16 cellular contexts compared by ENCODE assay signal in genomic region chr16:85425061-85425662, GRCh38.
DNase-seq lines count a peak whose midpoint lies in the region; ATAC-seq, FAIRE-seq and TF ChIP-seq lines count a peak whose summit lies in the region.
"Had no signal": no experiment of that assay in that cellular context is flagged by ENCODE, and none has a peak within 500 bp of the region (broad histone marks: within the 10 kb centered on the region; RNA-seq: fewer than 3 reads in every experiment).

No MANE protein-coding gene starts in this region.

- H2AK9ac ChIP-seq in IMR-90 (replicated peaks; ENCODE audit: low read depth, low read length, poor library complexity) = peak overlapping the region; percentile 70

- no peak overlapping the region for H4K5ac ChIP-seq in IMR-90 (ENCODE audit: low read depth, low read length)

- TF ChIP-seq POLR2A in IMR-90 (IDR thresholded peaks at IDR 0.05; ENCODE audit: low read depth, low read length) = no peak
- no peak for TF ChIP-seq POLR2A in body of pancreas (IDR thresholded peaks at IDR 0.05)

- TF ChIP-seq CTCF in IMR-90 (conservative IDR thresholded peaks at IDR 0.05; ENCODE audit: low read depth, low read length) (no peak), body of pancreas (IDR thresholded peaks at IDR 0.05) (no peak), pancreas (IDR thresholded peaks at IDR 0.05) (no peak), PC-3 (conservative IDR thresholded peaks at IDR 0.05; ENCODE audit: low read depth, low read length) (no peak)

- H4K91ac ChIP-seq in IMR-90 (ENCODE audit: insufficient read depth, low read depth, low read length) = no peak overlapping the region

- H3K4me1 ChIP-seq in IMR-90 (ENCODE audit: control insufficient read depth, insufficient read depth, low read length) (no peaks in the 10 kb centered on the region), body of pancreas (peaks cover 52% of the 10 kb centered on the region), pancreas (peaks cover 17 to 31% (median 29%) of the 10 kb centered on the region in 3 donors), PC-3 (ENCODE audit: insufficient read depth, low read length) (no peaks in the 10 kb centered on the region)

- H3K27me3 Mint-ChIP-seq in activated T-cell treated with anti-CD3 and anti-CD28 coated beads, Interleukin-2, amount 50 U/mL, for 24 hours = no peaks in the 10 kb centered on the region

- in situ Hi-C loops in IMR-90 (cut with MboI; ENCODE audit: low sequenced_read_pairs) (no loop called here), KBM-7 (cut with MboI; ENCODE audit: low pct_unique_long_range_greater_than_20kb, low sequenced_read_pairs) (no loop called here)

- H4K20me1 ChIP-seq in IMR-90 (ENCODE audit: insufficient read depth, low read length) (peaks cover 53% of the 10 kb centered on the region), PC-3 (ENCODE audit: low read length) (no peaks in the 10 kb centered on the region)

- no peak overlapping the region for H2AK5ac ChIP-seq in IMR-90 (ENCODE audit: low read depth, low read length)

- H3K9ac ChIP-seq in IMR-90 (ENCODE audit: low read depth, low read length) = no peak overlapping the region
- H3K9ac ChIP-seq in PC-3 (ENCODE audit: low read length) = no peak overlapping the region

- BruUV-seq in IMR-90 (replicated peaks; lab: Mats Ljungman, UMichigan) (no TSS peak), PC-3 (replicated peaks; lab: Mats Ljungman, UMichigan) (no TSS peak)

- ATAC-seq in IMR-90 (ENCODE audit: low read depth) (no peak), body of pancreas (no peak), pancreas (no peak), GM18511 (IDR thresholded peaks at IDR 0.05; ENCODE audit: unreplicated experiment) (no peak), PC-3 (no peak)

- H3K56ac ChIP-seq in IMR-90 (ENCODE audit: extremely low read depth, insufficient read depth, low read length) = no peak overlapping the region

- no peak overlapping the region for H3K23ac ChIP-seq in IMR-90 (ENCODE audit: low read depth, low read length)

- no peaks in the 10 kb centered on the region for H3K79me2 ChIP-seq in PC-3 (ENCODE audit: low read length)

- H3K9me3 ChIP-seq in IMR-90 (ENCODE audit: control insufficient read depth, insufficient read depth, low read length) (no peaks in the 10 kb centered on the region), body of pancreas (no peaks in the 10 kb centered on the region), pancreas (no peaks in the 10 kb centered on the region), PC-3 (ENCODE audit: low read length) (no peaks in the 10 kb centered on the region)
- H3K9me3 ChIP-seq: SJSA1, uterus had no signal

- no peak overlapping the region for H3K27ac Mint-ChIP-seq in activated T-cell treated with anti-CD3 and anti-CD28 coated beads, Interleukin-2, amount 50 U/mL, for 24 hours
- H3K27ac Mint-ChIP-seq: nephron; stimulated activated naive CD8-positive, alpha-beta T cell treated with anti-CD3 and anti-CD28 coated beads, Interleukin-15, Interleukin-2, amounts not matched to agents 100 ng/mL and 50 ng/mL, for 24 hours had no signal

- no peak for TF ChIP-seq RAD21 in IMR-90 (IDR thresholded peaks at IDR 0.05; ENCODE audit: low read length)

- H3K4me3 ChIP-seq in IMR-90 (ENCODE audit: insufficient read depth, low read depth, low read length) (no peak overlapping the region), body of pancreas (no peak overlapping the region), pancreas (no peak overlapping the region), PC-3 (ENCODE audit: low read length) (no peak overlapping the region)
- H3K4me3 ChIP-seq: SJSA1, uterus had no signal

- H3K79me1 ChIP-seq in IMR-90 (ENCODE audit: low read depth in 1 of 2, low read length in 2 of 2) = peaks cover 4 to 13% of the 10 kb centered on the region in 2 experiments

- peak; percentile 20 for DNase-seq in activated T-cell treated with anti-CD3 and anti-CD28 coated beads, Interleukin-2, amount 50 U/mL, for 24 hours
- DNase-seq in activated T-cell treated with anti-CD3 and anti-CD28 coated beads for 4 hours (no peak), IMR-90 (no peak), body of pancreas (peak; percentile 2 to 14 (median 8)), pancreas (peak; percentile 16 to 62 (median 27)), KBM-7 (no peak), PC-3 (no peak)
- DNase-seq: dermis blood vessel endothelial cell, hippocampal formation, small intestine had no signal

- 0 out of 2 replicates have a peak, but pooled peaks cover 3% of the 10 kb centered on the region for H3K9me1 ChIP-seq in IMR-90 (ENCODE audit: insufficient read depth, low read length)

- H3K14ac ChIP-seq in IMR-90 (replicated peaks; ENCODE audit: low read depth, low read length) = no peak overlapping the region

- no peak overlapping the region for H4K8ac ChIP-seq in IMR-90 (ENCODE audit: low read depth in 2 of 2, low read length in 2 of 2)

- no peak for FAIRE-seq in pancreas (lab: Jason Lieb, UNC)
- FAIRE-seq: small intestine had no signal

- H3K9me2 ChIP-seq in PC-3 (replicated peaks; ENCODE audit: low read length) = no peaks in the 10 kb centered on the region

- no peak overlapping the region for H2AFZ ChIP-seq in IMR-90 (replicated peaks; ENCODE audit: low read length, poor library complexity)
- H2AFZ ChIP-seq in PC-3 (ENCODE audit: low read length) = no peak overlapping the region

- no peaks in the 10 kb centered on the region for H3F3A ChIP-seq in PC-3 (ENCODE audit: low read length, unreplicated experiment)

- H3K4me2 ChIP-seq in IMR-90 (ENCODE audit: low read depth, low read length) = no peak overlapping the region
- H3K4me2 ChIP-seq in PC-3 (ENCODE audit: low read length) = no peak overlapping the region

- H2BK120ac ChIP-seq in IMR-90 (ENCODE audit: low read depth, low read length) = no peak overlapping the region

- H3K36me3 ChIP-seq in IMR-90 (ENCODE audit: control insufficient read depth, insufficient read depth, low read length) = peaks cover under 1% of the 10 kb centered on the region; the same call in 1 of the 2 replicates
- no peaks in the 10 kb centered on the region for H3K36me3 ChIP-seq in body of pancreas (replicated peaks in 1 of 2; ENCODE audit: insufficient read depth in 1 of 2, low read depth in 2 of 2)
- H3K36me3 ChIP-seq in pancreas = no peaks in the 10 kb centered on the region
- H3K36me3 ChIP-seq in PC-3 (ENCODE audit: low read depth, low read length) = no peaks in the 10 kb centered on the region
- H3K36me3 ChIP-seq: SJSA1, uterus had no signal

- CTCF ChIA-PET in IMR-90 (lab: Yijun Ruan, JAX) = no interaction called here
- CTCF ChIA-PET in PC-3 (lab: Charles Lee) = no interaction called here

- H3K4me3 Mint-ChIP-seq in activated T-cell treated with anti-CD3 and anti-CD28 coated beads, Interleukin-2, amount 50 U/mL, for 24 hours = no peak overlapping the region
- H3K4me3 Mint-ChIP-seq: nephron; stimulated activated naive CD8-positive, alpha-beta T cell treated with anti-CD3 and anti-CD28 coated beads, Interleukin-15, Interleukin-2, amounts not matched to agents 100 ng/mL and 50 ng/mL, for 24 hours had no signal

- 71% methylated on average over 6 of the region's 18 CpGs; no CpG with 5 or more reads in 1 of the 2 experiments for WGBS in IMR-90 (ENCODE audit: extremely low coverage in 2 of 2, insufficient read length in 1 of 2), 2 experiments
- WGBS in body of pancreas, 2 donors = 44 to 45% methylated on average over 7 to 18 of the region's 18 CpGs
- 42 to 52% methylated on average over 17 to 18 of the region's 18 CpGs for WGBS in pancreas, 2 donors

- POLR2A ChIA-PET in IMR-90 (lab: Charles Lee; ENCODE audit: unreplicated experiment) (no interaction called here), PC-3 (lab: Charles Lee; ENCODE audit: unreplicated experiment) (no interaction called here)

- H3K18ac ChIP-seq in IMR-90 (ENCODE audit: low read depth, low read length) = no peak overlapping the region

- intact Hi-C loops in IMR-90 (cut with micrococcal nuclease) = no loop called here
- intact Hi-C loops in body of pancreas (cut with DNase I) = loop anchor here (10.0 kb wide), 1 partner anchor 290 kb away; no protein-coding TSS in a partner anchor
- intact Hi-C loops in pancreas (cut with DNase I) = no loop called here
- intact Hi-C loops in PC-3 (cut with micrococcal nuclease) = loop anchor here (10.0 kb wide), 1 partner anchor 130 kb away; no protein-coding TSS in a partner anchor

- no peaks in the 10 kb centered on the region for H3K9me3 Mint-ChIP-seq in activated T-cell treated with anti-CD3 and anti-CD28 coated beads, Interleukin-2, amount 50 U/mL, for 24 hours
- H3K9me3 Mint-ChIP-seq: nephron; stimulated activated naive CD8-positive, alpha-beta T cell treated with anti-CD3 and anti-CD28 coated beads, Interleukin-15, Interleukin-2, amounts not matched to agents 100 ng/mL and 50 ng/mL, for 24 hours had no signal

- dilution Hi-C loops in IMR-90 (cut with HindIII; ENCODE audit: low sequenced_read_pairs, unreplicated experiment) = no loop called here

- H3K4ac ChIP-seq in IMR-90 (ENCODE audit: low read depth, low read length) = no peak overlapping the region

- H3K4me1 Mint-ChIP-seq in activated T-cell treated with anti-CD3 and anti-CD28 coated beads, Interleukin-2, amount 50 U/mL, for 24 hours (ENCODE audit: low read depth) = peaks cover 2% of the 10 kb centered on the region

- H3K27ac ChIP-seq in IMR-90 (ENCODE audit: insufficient read depth, low read length) (no peak overlapping the region), body of pancreas (no peak overlapping the region), pancreas (no peak overlapping the region), PC-3 (ENCODE audit: low read length) (no peak overlapping the region)
- H3K27ac ChIP-seq: C4-2B, SJSA1, uterus had no signal

- no peaks in the 10 kb centered on the region for H3K36me3 Mint-ChIP-seq in activated T-cell treated with anti-CD3 and anti-CD28 coated beads, Interleukin-2, amount 50 U/mL, for 24 hours (ENCODE audit: low read depth)

- H2BK15ac ChIP-seq in IMR-90 (ENCODE audit: low read depth, low read length) = no peak overlapping the region

- H2BK5ac ChIP-seq in IMR-90 (ENCODE audit: low read depth, low read length, poor library complexity, severe bottlenecking) = no peak overlapping the region

- H2BK20ac ChIP-seq in IMR-90 (ENCODE audit: low read depth, low read length) = no peak overlapping the region

- no peaks in the 10 kb centered on the region for H3K27me3 ChIP-seq in IMR-90 (ENCODE audit: control insufficient read depth, insufficient read depth, low read length)
- no peaks in the 10 kb centered on the region for H3K27me3 ChIP-seq in body of pancreas
- H3K27me3 ChIP-seq in pancreas = no peaks in the 10 kb centered on the region
- no peaks in the 10 kb centered on the region for H3K27me3 ChIP-seq in PC-3 (ENCODE audit: low read length)
- H3K27me3 ChIP-seq: SJSA1, uterus had no signal

TF ChIP-seq in IMR-90, 13 proteins besides CTCF, POLR2A, EP300 and RAD21 (continues in another document):
- no peak for TF ChIP-seq BHLHE40 (IDR thresholded peaks at IDR 0.05; ENCODE audit: low read depth, low read length)
- no peak for TF ChIP-seq MAFK (IDR thresholded peaks at IDR 0.05; ENCODE audit: low read depth, low read length)
- no peak for TF ChIP-seq RFX5 (IDR thresholded peaks at IDR 0.05; ENCODE audit: low read depth, low read length)
- TF ChIP-seq MAZ (IDR thresholded peaks at IDR 0.05; ENCODE audit: borderline replicate concordance, low read depth, low read length) = no peak
- no peak for TF ChIP-seq NFE2L2 (IDR thresholded peaks at IDR 0.05; ENCODE audit: low read depth, low read length)
- TF ChIP-seq RCOR1 (IDR thresholded peaks at IDR 0.05; ENCODE audit: insufficient replicate concordance, low read length) = no peak

Comparison
In these comparisons a context has a peak if more than half of its experiments do, and no peak if none do; other contexts are left out.
1. DNase-seq: peak in activated T-cell treated with anti-CD3 and anti-CD28 coated beads, Interleukin-2, amount 50 U/mL, for 24 hours (single experiment), body of pancreas (4 of 4) and pancreas (6 of 6); none in activated T-cell treated with anti-CD3 and anti-CD28 coated beads for 4 hours (single experiment), IMR-90 (single experiment), KBM-7 (single experiment) and PC-3 (single experiment).
2. intact Hi-C loops: an anchor here in body of pancreas (10.0 kb wide) and PC-3 (10.0 kb wide); none called in IMR-90 and pancreas.